Comparison of ENCODE assay signal across 1 cellular context in the genomic region with DNA sequence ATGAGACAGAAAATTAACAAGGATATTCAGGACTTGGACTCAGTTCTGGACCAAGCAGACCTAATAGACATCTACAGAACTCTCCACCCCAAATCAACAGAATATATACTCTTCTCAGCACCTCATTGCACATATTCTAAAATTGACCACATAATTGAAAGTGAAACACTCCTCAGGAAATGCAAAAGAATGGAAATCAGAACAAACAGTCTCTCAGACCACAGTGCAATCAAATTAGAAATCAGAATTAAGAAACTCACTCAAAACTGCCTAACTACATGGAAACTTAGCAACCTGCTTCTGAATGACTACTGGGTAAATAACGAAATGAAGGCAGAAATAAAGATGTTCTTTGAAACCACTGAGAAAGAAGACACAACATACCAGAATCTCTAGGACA.
TF ChIP-seq lines count a peak whose summit lies in the region.

No MANE protein-coding gene starts in this region.

TF ChIP-seq in GM12878, 131 proteins besides CTCF, POLR2A, EP300 and RAD21:
- peak; percentile 51 for TF ChIP-seq RUNX3 (IDR thresholded peaks at IDR 0.05; ENCODE audit: low read length)
TF ChIP-seq in GM12878: peak in this region for 1; not testable (repeated sequence) for 130.
